12 cellular contexts compared by ENCODE assay signal in the genomic region with DNA sequence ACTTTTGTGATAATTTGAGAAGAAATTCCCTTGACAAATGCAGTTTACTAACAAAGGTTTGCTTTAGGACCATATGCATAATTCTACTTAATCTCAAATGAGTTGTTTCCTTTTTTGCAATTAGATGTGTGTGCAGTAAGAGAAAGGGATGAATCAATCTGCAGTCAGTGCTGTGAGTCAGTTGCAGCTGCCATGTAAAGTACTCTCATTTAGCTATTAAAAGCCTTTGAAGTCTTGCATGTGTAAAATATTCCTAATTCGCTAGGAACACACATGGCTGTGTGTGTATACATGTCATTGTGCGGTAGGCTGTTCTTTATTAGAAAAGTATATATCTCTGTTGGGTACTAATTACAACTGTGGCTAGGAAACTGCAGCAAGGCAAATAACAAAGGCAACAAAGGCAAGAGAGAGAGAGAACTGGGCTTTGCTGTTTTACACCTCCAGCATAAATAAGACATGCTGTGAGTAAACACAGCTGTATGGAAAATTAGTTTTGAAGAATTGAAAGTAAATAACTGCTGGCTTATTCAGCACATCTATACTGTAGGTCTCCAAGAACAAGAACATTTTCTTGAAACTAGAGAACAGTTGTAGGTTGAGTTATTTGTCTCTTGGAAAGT. TPM values are rescaled to one million over a fixed set of nuclear protein-coding genes. Genes with fewer than 3 reads are reported as not detected.
A peak's percentile ranks its signal among the peaks of the same experiment; 100 is the strongest.
DNase-seq lines count a peak whose midpoint lies in the region; ATAC-seq lines count a peak whose summit lies in the region.
"Had no signal": no experiment of that assay in that cellular context is flagged by ENCODE, and none has a peak within 500 bp of the region (broad histone marks: within the 10 kb centered on the region; RNA-seq: fewer than 3 reads in every experiment).

No MANE protein-coding gene starts in this region.

- no peaks in the 10 kb centered on the region for H3K9me3 Mint-ChIP-seq in activated naive CD4-positive, alpha-beta T cell treated with anti-CD3 and anti-CD28 coated beads, Interleukin-2, amount 50 U/mL, for 24 hours
- H3K9me3 Mint-ChIP-seq in activated naive CD4-positive, alpha-beta T cell treated with anti-CD3 and anti-CD28 coated beads, Interleukin-2, amount 10 ng/mL, durations not matched to agents 7 days and 5 days, result no peaks in the 10 kb centered on the region
- H3K9me3 Mint-ChIP-seq: activated B cell treated with CpG ODN at 0.5 μM for 24 hours had no signal

- peak overlapping the region; percentile 12 for H3K4me3 Mint-ChIP-seq in activated naive CD4-positive, alpha-beta T cell treated with anti-CD3 and anti-CD28 coated beads, Interleukin-2, amount 50 U/mL, for 24 hours
- no peak overlapping the region for H3K4me3 Mint-ChIP-seq in activated naive CD4-positive, alpha-beta T cell treated with anti-CD3 and anti-CD28 coated beads, Interleukin-2, amount 10 ng/mL, durations not matched to agents 7 days and 5 days
- H3K4me3 Mint-ChIP-seq: activated B cell treated with CpG ODN at 0.5 μM for 24 hours had no signal

- ATAC-seq in GM21619 (IDR thresholded peaks at IDR 0.05; ENCODE audit: unreplicated experiment), result no peak
- ATAC-seq: right cardiac atrium had no signal

- CTCF ChIA-PET in activated naive CD4-positive, alpha-beta T cell treated with anti-CD3 and anti-CD28 coated beads, Interleukin-2, amount 10 ng/mL, durations not matched to agents 7 days and 5 days (lab: Charles Lee), result no interaction called here

- no peak for DNase-seq in activated naive CD4-positive, alpha-beta T cell treated with anti-CD3 and anti-CD28 coated beads, Interleukin-2, amount 10 ng/mL, durations not matched to agents 7 days and 5 days
- DNase-seq in NCI-H1436 treated with DMSO at 0.1 percent for 48 hours (lab: John Stamatoyannopoulos, UW), result peak; percentile 66
- DNase-seq in SW480 (ENCODE audit: low spot score), result peak; percentile 37
- peak; percentile 49 for DNase-seq in renal cortical epithelial cell (ENCODE audit: low read depth)
- DNase-seq in midbrain (lab: John Stamatoyannopoulos, UW), result no peak
- no peak for DNase-seq in superior temporal gyrus (ENCODE audit: extremely low spot score)
- DNase-seq: activated B cell treated with CpG ODN at 0.5 μM for 24 hours, AML-193, HCEC 1CT, right cardiac atrium had no signal

- no peaks in the 10 kb centered on the region for H3K27me3 Mint-ChIP-seq in activated naive CD4-positive, alpha-beta T cell treated with anti-CD3 and anti-CD28 coated beads, Interleukin-2, amount 50 U/mL, for 24 hours
- no peaks in the 10 kb centered on the region for H3K27me3 Mint-ChIP-seq in activated naive CD4-positive, alpha-beta T cell treated with anti-CD3 and anti-CD28 coated beads, Interleukin-2, amount 10 ng/mL, durations not matched to agents 7 days and 5 days
- H3K27me3 Mint-ChIP-seq: activated B cell treated with CpG ODN at 0.5 μM for 24 hours had no signal

- H3K36me3 Mint-ChIP-seq in activated naive CD4-positive, alpha-beta T cell treated with anti-CD3 and anti-CD28 coated beads, Interleukin-2, amount 50 U/mL, for 24 hours, result peaks cover 3% of the 10 kb centered on the region
- H3K36me3 Mint-ChIP-seq in activated naive CD4-positive, alpha-beta T cell treated with anti-CD3 and anti-CD28 coated beads, Interleukin-2, amount 10 ng/mL, durations not matched to agents 7 days and 5 days, result peaks cover 11% of the 10 kb centered on the region

- peaks cover 71% of the 10 kb centered on the region for H3K4me1 Mint-ChIP-seq in activated naive CD4-positive, alpha-beta T cell treated with anti-CD3 and anti-CD28 coated beads, Interleukin-2, amount 50 U/mL, for 24 hours
- peaks cover 14% of the 10 kb centered on the region for H3K4me1 Mint-ChIP-seq in activated naive CD4-positive, alpha-beta T cell treated with anti-CD3 and anti-CD28 coated beads, Interleukin-2, amount 10 ng/mL, durations not matched to agents 7 days and 5 days

- H3K27ac Mint-ChIP-seq in activated naive CD4-positive, alpha-beta T cell treated with anti-CD3 and anti-CD28 coated beads, Interleukin-2, amount 50 U/mL, for 24 hours, result peak overlapping the region; percentile 83
- no peak overlapping the region for H3K27ac Mint-ChIP-seq in activated naive CD4-positive, alpha-beta T cell treated with anti-CD3 and anti-CD28 coated beads, Interleukin-2, amount 10 ng/mL, durations not matched to agents 7 days and 5 days
- H3K27ac Mint-ChIP-seq: activated B cell treated with CpG ODN at 0.5 μM for 24 hours had no signal

RNA-seq across cellular contexts. Expression of a gene that starts 41.7 kb away (rescaled TPM):
- total RNA-seq in renal cortical epithelial cell, result 18.8 and 22.5 TPM in 2 replicates

Comparison
In these comparisons a context has a peak if more than half of its experiments do, and no peak if none do; other contexts are left out.
1. DNase-seq: peak in NCI-H1436 treated with DMSO at 0.1 percent for 48 hours (single experiment), SW480 (single experiment) and renal cortical epithelial cell (single experiment); none in activated naive CD4-positive, alpha-beta T cell treated with anti-CD3 and anti-CD28 coated beads, Interleukin-2, amount 10 ng/mL, durations not matched to agents 7 days and 5 days (single experiment), midbrain (single experiment) and superior temporal gyrus (single experiment).